In the genomic region with DNA sequence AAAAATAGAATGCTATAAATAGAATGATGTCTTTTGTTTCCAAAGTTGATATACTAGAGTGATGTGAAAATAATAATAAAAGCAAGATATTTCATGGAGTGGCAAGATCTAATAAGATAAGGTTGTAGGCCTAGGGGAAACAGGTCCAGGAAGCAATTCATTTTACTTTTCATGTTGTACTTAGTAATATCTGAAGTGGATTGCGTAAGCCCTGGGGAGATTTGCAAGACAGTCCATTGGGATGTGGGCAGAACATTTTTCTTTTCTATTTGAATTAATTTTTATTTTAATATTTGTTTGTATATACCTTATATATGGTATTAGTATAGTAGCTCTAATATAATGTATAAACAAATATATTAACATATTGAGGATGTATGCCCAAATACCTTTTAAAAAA, we compare ENCODE assay signal across 22 cellular contexts. TPM values are rescaled to one million over a fixed set of nuclear protein-coding genes. Genes with fewer than 3 reads are reported as not detected.
A peak's percentile ranks its signal among the peaks of the same experiment; 100 is the strongest.
DNase-seq lines count a peak whose midpoint lies in the region; ATAC-seq and TF ChIP-seq lines count a peak whose summit lies in the region.
"Had no signal": no experiment of that assay in that cellular context is flagged by ENCODE, and none has a peak within 500 bp of the region (broad histone marks: within the 10 kb centered on the region; RNA-seq: fewer than 3 reads in every experiment).

No MANE protein-coding gene starts in this region.

- no peaks in the 10 kb centered on the region for H3K36me3 Mint-ChIP-seq in Calu3 (ENCODE audit: insufficient read depth, unreplicated experiment)

- no peak overlapping the region for H3K4me3 ChIP-seq in AG10803 (ENCODE audit: low read length)
- H3K4me3 ChIP-seq in cardiac fibroblast (replicated peaks in 1 of 2; ENCODE audit: low read depth in 2 of 2, low read length in 2 of 2), result no peak overlapping the region
- H3K4me3 ChIP-seq in left lung, result no peak overlapping the region
- H3K4me3 ChIP-seq: GM23338, mucosa of descending colon, skin epidermis had no signal

- H3K36me3 ChIP-seq in left lung, result no peaks in the 10 kb centered on the region

- CTCF ChIA-PET in Calu3 (lab: Charles Lee), result no interaction called here

- H3K4me3 Mint-ChIP-seq in stimulated activated naive CD8-positive, alpha-beta T cell treated with anti-CD3 and anti-CD28 coated beads, Interleukin-15, amount 100 ng/mL, for 72 hours, result no peak overlapping the region
- H3K4me3 Mint-ChIP-seq in Calu3 (ENCODE audit: low read depth, unreplicated experiment), result no peak overlapping the region
- H3K4me3 Mint-ChIP-seq: activated naive CD4-positive, alpha-beta T cell treated with anti-CD3 and anti-CD28 coated beads for 36 hours; endodermal cell; GM23338; stimulated activated naive B cell treated with anti-CD40 and anti-IgM and Interleukin-4, amounts not matched to agents 10 μg/mL and 1 μg/mL and 100 μg/mL, for 72 hours; T-cell had no signal

- H3K27me3 ChIP-seq in left lung, result no peaks in the 10 kb centered on the region

- intact Hi-C loops in left lung (cut with DNase I), result no loop called here
- intact Hi-C loops in Calu3 (cut with micrococcal nuclease; ENCODE audit: unreplicated experiment), result no loop called here

- H3K27me3 Mint-ChIP-seq in stimulated activated naive CD8-positive, alpha-beta T cell treated with anti-CD3 and anti-CD28 coated beads, Interleukin-15, amount 100 ng/mL, for 72 hours, result no peaks in the 10 kb centered on the region
- H3K27me3 Mint-ChIP-seq in Calu3 (ENCODE audit: unreplicated experiment), result no peaks in the 10 kb centered on the region
- H3K27me3 Mint-ChIP-seq: stimulated activated naive B cell treated with anti-CD40 and anti-IgM and Interleukin-4, amounts not matched to agents 10 μg/mL and 1 μg/mL and 100 μg/mL, for 72 hours; T-cell had no signal

- DNase-seq in AG10803 (ENCODE audit: low read depth), result peak; percentile 57
- DNase-seq in LHCN-M2 (ENCODE audit: low read depth), result peak; percentile 21
- peak; percentile 73 to 84 for DNase-seq in cardiac fibroblast (ENCODE audit: low read depth in 2 of 2)
- no peak for DNase-seq in left lung
- no peak for DNase-seq in ecto neural progenitor cell (ENCODE audit: low spot score)
- DNase-seq in stimulated activated naive CD8-positive, alpha-beta T cell treated with anti-CD3 and anti-CD28 coated beads, Interleukin-15, amount 100 ng/mL, for 72 hours, result no peak
- no peak for DNase-seq in Calu3
- DNase-seq: activated naive CD4-positive, alpha-beta T cell treated with anti-CD3 and anti-CD28 coated beads for 36 hours; endodermal cell; KBM-7; kidney glomerular epithelial cell; mucosa of descending colon; NCI-H1436 treated with DMSO at 0.1 percent for 48 hours; NCI-H510A treated with DMSO at 0.1 percent for 48 hours; nucleus accumbens; stimulated activated naive B cell treated with anti-CD40 and anti-IgM and Interleukin-4, amounts not matched to agents 10 μg/mL and 1 μg/mL and 100 μg/mL, for 72 hours; T-cell had no signal

- BruUV-seq in Calu3 (replicated peaks; lab: Mats Ljungman, UMichigan), result no TSS peak

- H3K27ac ChIP-seq in left lung, result peak overlapping the region in 1 of 2 donors; percentile 43

- H3K27ac Mint-ChIP-seq in stimulated activated naive CD8-positive, alpha-beta T cell treated with anti-CD3 and anti-CD28 coated beads, Interleukin-15, amount 100 ng/mL, for 72 hours, result peak overlapping the region in 1 of 2 donors; percentile 66
- no peak overlapping the region for H3K27ac Mint-ChIP-seq in Calu3 (ENCODE audit: unreplicated experiment)
- H3K27ac Mint-ChIP-seq: activated naive CD4-positive, alpha-beta T cell treated with anti-CD3 and anti-CD28 coated beads for 36 hours; endodermal cell; GM23338; stimulated activated naive B cell treated with anti-CD40 and anti-IgM and Interleukin-4, amounts not matched to agents 10 μg/mL and 1 μg/mL and 100 μg/mL, for 72 hours; T-cell had no signal

- no peaks in the 10 kb centered on the region for H3K9me3 Mint-ChIP-seq in stimulated activated naive CD8-positive, alpha-beta T cell treated with anti-CD3 and anti-CD28 coated beads, Interleukin-15, amount 100 ng/mL, for 72 hours
- H3K9me3 Mint-ChIP-seq in Calu3 (ENCODE audit: low read depth, unreplicated experiment), result no peaks in the 10 kb centered on the region
- H3K9me3 Mint-ChIP-seq: activated naive CD4-positive, alpha-beta T cell treated with anti-CD3 and anti-CD28 coated beads for 36 hours; endodermal cell; GM23338; stimulated activated naive B cell treated with anti-CD40 and anti-IgM and Interleukin-4, amounts not matched to agents 10 μg/mL and 1 μg/mL and 100 μg/mL, for 72 hours; T-cell had no signal

- H3K9me3 ChIP-seq in left lung, result no peaks in the 10 kb centered on the region
- H3K9me3 ChIP-seq: mucosa of descending colon had no signal

- TF ChIP-seq CTCF in AG10803 (conservative IDR thresholded peaks at IDR 0.05; ENCODE audit: low read length) (no peak), cardiac fibroblast (IDR thresholded peaks at IDR 0.05; ENCODE audit: low read depth, low read length) (no peak), left lung (IDR thresholded peaks at IDR 0.05) (no peak), Calu3 (IDR thresholded peaks at IDR 0.05; ENCODE audit: unreplicated experiment) (no peak)

- peak; percentile 80 for ATAC-seq in left lung
- no peak for ATAC-seq in stimulated activated naive CD8-positive, alpha-beta T cell treated with anti-CD3 and anti-CD28 coated beads, Interleukin-15, amount 100 ng/mL, for 72 hours
- no peak for ATAC-seq in HG03432 (IDR thresholded peaks at IDR 0.05; ENCODE audit: unreplicated experiment)
- ATAC-seq: activated CD4-positive, CD25-positive, alpha-beta regulatory T cell treated with anti-CD3 and anti-CD28 coated beads, Interleukin-2, amount 50 U/mL, for 24 hours; GM23338; mucosa of descending colon; Panc1; stimulated activated naive B cell treated with anti-CD40 and anti-IgM and Interleukin-4, amounts not matched to agents 10 μg/mL and 1 μg/mL and 100 μg/mL, for 72 hours had no signal

- H3K4me1 Mint-ChIP-seq in stimulated activated naive CD8-positive, alpha-beta T cell treated with anti-CD3 and anti-CD28 coated beads, Interleukin-15, amount 100 ng/mL, for 72 hours, result peaks cover 22% of the 10 kb centered on the region
- no peaks in the 10 kb centered on the region for H3K4me1 Mint-ChIP-seq in Calu3 (ENCODE audit: low read depth, unreplicated experiment)
- H3K4me1 Mint-ChIP-seq: GM23338 had no signal

- H3K4me1 ChIP-seq in left lung, result peaks cover 0 to 18% of the 10 kb centered on the region in 2 donors

RNA-seq across cellular contexts. Expression of a gene that starts 7.5 kb away (rescaled TPM):
- total RNA-seq in LHCN-M2 (2014; rRNA removed), result 12.0 and 15.9 TPM in 2 replicates
- polyA plus RNA-seq in LHCN-M2 (2012), result 5.7 TPM
- total RNA-seq in left lung, result 10 to 100 TPM; 10.1 to 12.8 TPM
- total RNA-seq in Calu3 (2022), result 11.9 and 14.2 TPM in 2 replicates

Comparison
In these comparisons a context has a peak if more than half of its experiments do, and no peak if none do; other contexts are left out.
1. DNase-seq: peak in AG10803 (single experiment), LHCN-M2 (single experiment) and cardiac fibroblast (2 of 2); none in left lung (0 of 2), ecto neural progenitor cell (single experiment), stimulated activated naive CD8-positive, alpha-beta T cell treated with anti-CD3 and anti-CD28 coated beads, Interleukin-15, amount 100 ng/mL, for 72 hours (0 of 2) and Calu3 (single experiment).